2 cellular contexts compared by ENCODE assay signal in the genomic region with DNA sequence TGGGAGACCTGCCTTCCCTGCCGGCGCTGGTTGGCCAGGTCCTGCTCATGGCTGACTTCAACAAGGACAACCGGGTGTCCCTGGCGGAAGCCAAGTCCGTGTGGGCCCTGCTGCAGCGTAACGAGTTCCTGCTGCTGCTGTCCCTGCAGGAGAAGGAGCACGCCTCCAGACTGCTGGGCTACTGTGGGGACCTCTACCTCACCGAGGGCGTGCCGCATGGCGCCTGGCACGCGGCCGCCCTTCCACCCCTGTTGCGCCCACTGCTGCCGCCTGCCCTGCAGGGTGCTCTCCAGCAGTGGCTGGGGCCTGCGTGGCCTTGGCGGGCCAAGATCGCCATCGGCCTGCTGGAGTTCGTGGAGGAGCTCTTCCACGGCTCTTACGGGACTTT.
TF ChIP-seq lines count a peak whose summit lies in the region.

No MANE protein-coding gene starts in this region.

TF ChIP-seq in A549, 52 proteins besides CTCF, POLR2A, EP300 and RAD21:
- TF ChIP-seq, protein P1, sequence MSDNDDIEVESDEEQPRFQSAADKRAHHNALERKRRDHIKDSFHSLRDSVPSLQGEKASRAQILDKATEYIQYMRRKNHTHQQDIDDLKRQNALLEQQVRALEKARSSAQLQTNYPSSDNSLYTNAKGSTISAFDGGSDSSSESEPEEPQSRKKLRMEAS (IDR thresholded peaks at IDR 0.05), result 0 out of 2 replicates have a peak, but pooled peaks have one; percentile 25
- TF ChIP-seq JUN (IDR thresholded peaks at IDR 0.05), result peak in 1 of 2 experiments; percentile 29; a peak in 2 of 5 replicates
- TF ChIP-seq GATA3 (IDR thresholded peaks at IDR 0.05; ENCODE audit: borderline replicate concordance), result no peak

TF ChIP-seq in GM12878, 131 proteins besides CTCF, POLR2A, EP300 and RAD21:
- TF ChIP-seq FOS (IDR thresholded peaks at IDR 0.05; ENCODE audit: borderline replicate concordance, extremely low read depth, insufficient read length) (no peak), ZBTB33 (IDR thresholded peaks at IDR 0.05) (peak; percentile 70; the same call in 1 of the 2 replicates), ZBED1 (IDR thresholded peaks at IDR 0.05; ENCODE audit: borderline replicate concordance) (peak; percentile 55; the same call in 1 of the 2 replicates)
TF ChIP-seq in GM12878: peak in this region for 2.
